In the genomic region with DNA sequence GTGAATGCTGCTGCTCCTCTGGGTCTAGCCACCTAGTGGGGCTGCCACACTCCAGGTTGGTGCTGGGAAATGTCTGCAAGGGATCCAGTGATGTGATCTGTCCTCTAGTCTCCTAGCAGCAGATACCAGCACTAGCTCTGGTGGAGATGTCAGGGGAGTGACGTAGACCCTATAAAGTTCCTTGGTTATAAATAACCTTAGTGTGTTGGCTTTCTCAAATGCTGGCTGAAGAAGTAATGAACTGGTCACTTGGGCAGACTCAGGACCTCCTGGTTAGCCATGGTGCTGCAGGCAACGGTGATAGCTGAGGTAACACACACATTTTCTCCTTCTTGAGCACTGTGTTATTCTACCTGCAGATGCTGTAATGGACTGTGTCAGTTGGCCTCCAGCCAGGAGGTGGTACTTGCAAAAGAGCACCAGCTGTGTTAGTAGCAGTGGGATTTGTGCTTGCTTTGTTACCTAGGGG, we compare ENCODE assay signal across 1 cellular context.
A peak's percentile ranks its signal among the peaks of the same experiment; 100 is the strongest.
TF ChIP-seq lines count a peak whose summit lies in the region.

No MANE protein-coding gene starts in this region.

TF ChIP-seq in HEK293, 187 proteins besides CTCF, POLR2A, EP300 and RAD21 (continued from another document):
- TF ChIP-seq, protein P1, sequence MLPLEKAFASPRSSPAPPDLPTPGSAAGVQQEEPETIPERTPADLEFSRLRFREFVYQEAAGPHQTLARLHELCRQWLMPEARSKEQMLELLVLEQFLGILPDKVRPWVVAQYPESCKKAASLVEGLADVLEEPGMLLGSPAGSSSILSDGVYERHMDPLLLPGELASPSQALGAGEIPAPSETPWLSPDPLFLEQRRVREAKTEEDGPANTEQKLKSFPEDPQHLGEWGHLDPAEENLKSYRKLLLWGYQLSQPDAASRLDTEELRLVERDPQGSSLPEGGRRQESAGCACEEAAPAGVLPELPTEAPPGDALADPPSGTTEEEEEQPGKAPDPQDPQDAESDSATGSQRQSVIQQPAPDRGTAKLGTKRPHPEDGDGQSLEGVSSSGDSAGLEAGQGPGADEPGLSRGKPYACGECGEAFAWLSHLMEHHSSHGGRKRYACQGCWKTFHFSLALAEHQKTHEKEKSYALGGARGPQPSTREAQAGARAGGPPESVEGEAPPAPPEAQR (tag by site-specific recombination; IDR thresholded peaks at IDR 0.05), result no peak
- no peak for TF ChIP-seq ZNF121 (tag by site-specific recombination; IDR thresholded peaks at IDR 0.05)
- no peak for TF ChIP-seq ZNF140 (tag by site-specific recombination; IDR thresholded peaks at IDR 0.05)
- TF ChIP-seq ZNF518A (tag by site-specific recombination; conservative IDR thresholded peaks at IDR 0.05; ENCODE audit: low read depth), result no peak
- peak; percentile 55 for TF ChIP-seq ZNF629 (tag by site-specific recombination; IDR thresholded peaks at IDR 0.05)
- TF ChIP-seq, protein P2, sequence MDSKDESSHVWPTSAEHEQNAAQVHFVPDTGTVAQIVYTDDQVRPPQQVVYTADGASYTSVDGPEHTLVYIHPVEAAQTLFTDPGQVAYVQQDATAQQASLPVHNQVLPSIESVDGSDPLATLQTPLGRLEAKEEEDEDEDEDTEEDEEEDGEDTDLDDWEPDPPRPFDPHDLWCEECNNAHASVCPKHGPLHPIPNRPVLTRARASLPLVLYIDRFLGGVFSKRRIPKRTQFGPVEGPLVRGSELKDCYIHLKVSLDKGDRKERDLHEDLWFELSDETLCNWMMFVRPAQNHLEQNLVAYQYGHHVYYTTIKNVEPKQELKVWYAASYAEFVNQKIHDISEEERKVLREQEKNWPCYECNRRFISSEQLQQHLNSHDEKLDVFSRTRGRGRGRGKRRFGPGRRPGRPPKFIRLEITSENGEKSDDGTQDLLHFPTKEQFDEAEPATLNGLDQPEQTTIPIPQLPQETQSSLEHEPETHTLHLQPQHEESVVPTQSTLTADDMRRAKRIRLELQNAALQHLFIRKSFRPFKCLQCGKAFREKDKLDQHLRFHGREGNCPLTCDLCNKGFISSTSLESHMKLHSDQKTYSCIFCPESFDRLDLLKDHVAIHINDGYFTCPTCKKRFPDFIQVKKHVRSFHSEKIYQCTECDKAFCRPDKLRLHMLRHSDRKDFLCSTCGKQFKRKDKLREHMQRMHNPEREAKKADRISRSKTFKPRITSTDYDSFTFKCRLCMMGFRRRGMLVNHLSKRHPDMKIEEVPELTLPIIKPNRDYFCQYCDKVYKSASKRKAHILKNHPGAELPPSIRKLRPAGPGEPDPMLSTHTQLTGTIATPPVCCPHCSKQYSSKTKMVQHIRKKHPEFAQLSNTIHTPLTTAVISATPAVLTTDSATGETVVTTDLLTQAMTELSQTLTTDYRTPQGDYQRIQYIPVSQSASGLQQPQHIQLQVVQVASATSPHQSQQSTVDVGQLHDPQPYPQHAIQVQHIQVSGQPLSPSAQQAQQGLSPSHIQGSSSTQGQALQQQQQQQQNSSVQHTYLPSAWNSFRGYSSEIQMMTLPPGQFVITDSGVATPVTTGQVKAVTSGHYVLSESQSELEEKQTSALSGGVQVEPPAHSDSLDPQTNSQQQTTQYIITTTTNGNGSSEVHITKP (tag by site-specific recombination; IDR thresholded peaks at IDR 0.05), result peak; percentile 88
- TF ChIP-seq ZNF544 (tag by site-specific recombination; IDR thresholded peaks at IDR 0.05), result no peak
- no peak for TF ChIP-seq ZNF677 (tag by site-specific recombination; IDR thresholded peaks at IDR 0.05)
- no peak for TF ChIP-seq ZNF785 (tag by site-specific recombination; IDR thresholded peaks at IDR 0.05)
- TF ChIP-seq BCL11B (tag by site-specific recombination; IDR thresholded peaks at IDR 0.05; ENCODE audit: low read depth), result no peak
- TF ChIP-seq ZNF223 (tag by site-specific recombination; IDR thresholded peaks at IDR 0.05), result no peak
- TF ChIP-seq PRDM2 (tag by site-specific recombination; IDR thresholded peaks at IDR 0.05; ENCODE audit: borderline replicate concordance), result no peak
